Comparison of ENCODE assay signal across 8 cellular contexts in genomic region chr13:112885782-112886268, GRCh38.
DNase-seq lines count a peak whose midpoint lies in the region; ATAC-seq, FAIRE-seq and TF ChIP-seq lines count a peak whose summit lies in the region.

No MANE protein-coding gene starts in this region.

- H4K91ac ChIP-seq in H1 (replicated peaks; ENCODE audit: insufficient read length, low read length), result no peak overlapping the region

- peaks cover 0 to 17% (median 9%) of the 10 kb centered on the region in 4 experiments; a peak in 6 of 7 replicates for H3K4me1 ChIP-seq in H1 (replicated peaks in 1 of 4; ENCODE audit: control insufficient read depth in 3 of 4, insufficient read depth in 4 of 4, low read length in 3 of 4)

- H3K27ac Mint-ChIP-seq in mesothelial cell of epicardium, result peak overlapping the region; percentile 61

- H3K23ac ChIP-seq in H1 (ENCODE audit: insufficient read length), result no peak overlapping the region

- peak overlapping the region; percentile 60 for H3K4me3 Mint-ChIP-seq in mesothelial cell of epicardium

- H3K27me3 ChIP-seq in H1 (replicated peaks in 1 of 4; ENCODE audit: control insufficient read depth in 3 of 4, extremely low read depth in 1 of 4, insufficient read depth in 3 of 4, low read length in 3 of 4), result peaks cover 0 to 10% (median 5%) of the 10 kb centered on the region in 4 experiments; a peak in 6 of 7 replicates

- peak overlapping the region; percentile 17 to 44; a peak in 2 of 4 replicates for H3K4me2 ChIP-seq in H1 (ENCODE audit: insufficient read depth in 1 of 2, low read depth in 2 of 2, low read length in 2 of 2)

- no peak overlapping the region for H3K9ac ChIP-seq in H1 (replicated peaks in 1 of 4; ENCODE audit: extremely low read depth in 1 of 4, low read depth in 3 of 4, low read length in 3 of 4)

- CTCF ChIA-PET in H1 (lab: Charles Lee; ENCODE audit: partially characterized antibody), result interaction anchor here (0.7 to 5.6 kb wide), 13 partner anchors 7 to 1458 kb away, joined by 3 to 31 read pairs (median 3); no protein-coding TSS in a partner anchor

- no peak overlapping the region for H3K18ac ChIP-seq in H1 (ENCODE audit: extremely low read depth, low read length)

- no peak overlapping the region for H2BK120ac ChIP-seq in H1 (replicated peaks; ENCODE audit: low read depth, low read length)

- WGBS in H1 (ENCODE audit: extremely low coverage in 1 of 2, insufficient coverage in 1 of 2, insufficient read length in 1 of 2, insufficient replicate concordance in 2 of 2, low coverage in 1 of 2, low lambda C conversion rate in 2 of 2, missing lambda C conversion rate in 1 of 2), 2 experiments, result 35% methylated on average over 25 of the region's 25 CpGs; no CpG with 5 or more reads in 1 of the 2 experiments

- H2BK12ac ChIP-seq in H1 (ENCODE audit: low read depth, low read length), result no peak overlapping the region

- no peak for TF ChIP-seq EP300 in H1 (IDR thresholded peaks at IDR 0.05; ENCODE audit: borderline replicate concordance in 1 of 2, low read depth in 2 of 2, low read length in 2 of 2)

- no peaks in the 10 kb centered on the region for H3K23me2 ChIP-seq in H1 (ENCODE audit: low read depth, low read length)

- TF ChIP-seq POLR2A in H1 (IDR thresholded peaks at IDR 0.05; ENCODE audit: control extremely low read depth in 1 of 2, low read depth in 2 of 2, low read length in 2 of 2), result peak in 1 of 2 experiments; percentile 35; a peak in 1 of 3 replicates

- H4K20me1 ChIP-seq in H1 (replicated peaks in 1 of 2; ENCODE audit: control insufficient read depth in 1 of 2, insufficient read depth in 2 of 2, low read length in 2 of 2), result peaks cover 0 to 8% of the 10 kb centered on the region in 2 experiments

- peak overlapping the region in 1 of 4 experiments; percentile 9; a peak in 1 of 8 replicates for H3K4me3 ChIP-seq in H1 (ENCODE audit: extremely low read depth in 1 of 4, insufficient read depth in 2 of 4, low read depth in 3 of 4, low read length in 4 of 4)

- no peak overlapping the region for H2BK15ac ChIP-seq in H1 (ENCODE audit: low read length)

- TF ChIP-seq CTCF in H1 (IDR thresholded peaks at IDR 0.05; ENCODE audit: control extremely low read depth in 1 of 3, insufficient read depth in 1 of 3, low read depth in 1 of 3, low read length in 3 of 3) (0 out of 4 replicates have a peak, but pooled peaks of 1 of the 3 experiments have one; percentile 1), mesothelial cell of epicardium (IDR thresholded peaks at IDR 0.05; ENCODE audit: unreplicated experiment) (no peak)

- 0 out of 2 replicates have a peak overlapping the region, but pooled peaks have one; percentile 28 for H2BK5ac ChIP-seq in H1 (ENCODE audit: low read depth, low read length)

- no peaks in the 10 kb centered on the region for H3K79me1 ChIP-seq in H1 (ENCODE audit: low read depth, low read length)

- H3K27me3 Mint-ChIP-seq in mesothelial cell of epicardium (ENCODE audit: low read depth), result peaks cover 17% of the 10 kb centered on the region

- no peak overlapping the region for H3K4ac ChIP-seq in H1 (replicated peaks; ENCODE audit: insufficient read length, low read depth, low read length)

- POLR2A ChIA-PET in H1 (lab: Charles Lee; ENCODE audit: partially characterized antibody), result interaction anchor here (0.6 to 1.8 kb wide), 8 partner anchors 9 to 304 kb away, joined by 3 to 6 read pairs (median 4); no protein-coding TSS in a partner anchor

- H2AK5ac ChIP-seq in H1 (ENCODE audit: low read depth, low read length), result no peak overlapping the region

- ATAC-seq in GM19397 (IDR thresholded peaks at IDR 0.05; ENCODE audit: unreplicated experiment), result no peak

- H4K5ac ChIP-seq in H1 (ENCODE audit: insufficient read length, low read depth, low read length), result no peak overlapping the region

- FAIRE-seq in H1 (lab: Jason Lieb, UNC), result peak; percentile 50

- H4K8ac ChIP-seq in H1 (ENCODE audit: extremely low read depth, insufficient read depth, low read length), result no peak overlapping the region; the same call in 1 of the 2 replicates

- no peaks in the 10 kb centered on the region for H3K9me3 ChIP-seq in H1 (ENCODE audit: insufficient read depth in 2 of 2, low read depth in 1 of 2, low read length in 1 of 2)

- H3K4me1 Mint-ChIP-seq in mesothelial cell of epicardium, result peaks cover 4% of the 10 kb centered on the region

- no peak overlapping the region for H3K27ac ChIP-seq in H1 (ENCODE audit: low read depth, low read length)

- H2AFZ ChIP-seq in H1 (ENCODE audit: low read length), result no peak overlapping the region

- H3K36me3 Mint-ChIP-seq in mesothelial cell of epicardium, result no peaks in the 10 kb centered on the region

- no peaks in the 10 kb centered on the region for H3K79me2 ChIP-seq in H1 (ENCODE audit: control insufficient read depth in 1 of 2, insufficient read depth in 2 of 2, low read length in 2 of 2)

- H2BK20ac ChIP-seq in H1 (ENCODE audit: low read length), result no peak overlapping the region

- no peaks in the 10 kb centered on the region for H3K9me3 Mint-ChIP-seq in mesothelial cell of epicardium

- DNase-seq in EL, result peak; percentile 80
- peak; percentile 38 to 80 for DNase-seq in NCI-H524 (lab: John Stamatoyannopoulos, UW)
- DNase-seq in H1 (ENCODE audit: low read depth in 1 of 2, low spot score in 2 of 2), result peak; percentile 71 to 84
- peak; percentile 61 to 79 for DNase-seq in mesothelial cell of epicardium (ENCODE audit: low spot score in 2 of 2, unreplicated experiment in 2 of 2)
- DNase-seq in effector CD4-positive, alpha-beta T cell, result no peak
- DNase-seq in central memory CD4-positive, alpha-beta T cell, result no peak
- no peak for DNase-seq in cerebellum (ENCODE audit: low spot score)

- H3K14ac ChIP-seq in H1 (ENCODE audit: insufficient read length), result no peak overlapping the region

- no peak overlapping the region for H3K56ac ChIP-seq in H1 (replicated peaks; ENCODE audit: insufficient read length, low read depth, low read length)

- H3K36me3 ChIP-seq in H1 (ENCODE audit: control insufficient read depth in 2 of 4, insufficient read depth in 4 of 4, low read length in 3 of 4), result peaks cover 0 to 13% (median 4%) of the 10 kb centered on the region in 4 experiments; a peak in 4 of 8 replicates

- TF ChIP-seq RAD21 in H1 (IDR thresholded peaks at IDR 0.05 in 1 of 2, conservative IDR thresholded peaks at IDR 0.05 in 1 of 2; ENCODE audit: low read depth in 2 of 2, low read length in 2 of 2), result no peak

TF ChIP-seq in H1, 55 proteins besides CTCF, POLR2A, EP300 and RAD21 (continues in another document):
- TF ChIP-seq CBX5 (IDR thresholded peaks at IDR 0.05; ENCODE audit: low read depth, low read length) (no peak), TBP (IDR thresholded peaks at IDR 0.05; ENCODE audit: low read depth, low read length) (peak; percentile 71), EZH2 (IDR thresholded peaks at IDR 0.05; ENCODE audit: low read depth, low read length, severe bottlenecking) (no peak), BRCA1 (IDR thresholded peaks at IDR 0.05; ENCODE audit: low read depth, low read length) (no peak), CHD1 (IDR thresholded peaks at IDR 0.05; ENCODE audit: low read depth, low read length) (no peak), SP4 (IDR thresholded peaks at IDR 0.05; ENCODE audit: low read length) (no peak), SIN3A (conservative IDR thresholded peaks at IDR 0.05 in 1 of 2, IDR thresholded peaks at IDR 0.05 in 1 of 2; ENCODE audit: low read depth in 1 of 2, low read length in 2 of 2) (0 out of 4 replicates have a peak, but pooled peaks have one; percentile 23 to 65), KDM5A (IDR thresholded peaks at IDR 0.05; ENCODE audit: low read length) (no peak), SIRT6 (IDR thresholded peaks at IDR 0.05; ENCODE audit: low read length) (no peak), ATF2 (IDR thresholded peaks at IDR 0.05; ENCODE audit: low read length) (no peak), SRF (IDR thresholded peaks at IDR 0.05; ENCODE audit: low read depth, low read length) (no peak), SAP30 (IDR thresholded peaks at IDR 0.05; ENCODE audit: insufficient read depth, insufficient replicate concordance, low read length) (no peak), RXRA (IDR thresholded peaks at IDR 0.05; ENCODE audit: insufficient read depth, low read depth, low read length) (no peak), CREB1 (IDR thresholded peaks at IDR 0.05) (no peak; the same call in 1 of the 2 replicates), NANOG (IDR thresholded peaks at IDR 0.05; ENCODE audit: insufficient read depth, low read depth, low read length, poor library complexity, severe bottlenecking) (no peak), EGR1 (IDR thresholded peaks at IDR 0.05; ENCODE audit: borderline replicate concordance, low read depth, low read length) (no peak)
- TF ChIP-seq, protein P1, sequence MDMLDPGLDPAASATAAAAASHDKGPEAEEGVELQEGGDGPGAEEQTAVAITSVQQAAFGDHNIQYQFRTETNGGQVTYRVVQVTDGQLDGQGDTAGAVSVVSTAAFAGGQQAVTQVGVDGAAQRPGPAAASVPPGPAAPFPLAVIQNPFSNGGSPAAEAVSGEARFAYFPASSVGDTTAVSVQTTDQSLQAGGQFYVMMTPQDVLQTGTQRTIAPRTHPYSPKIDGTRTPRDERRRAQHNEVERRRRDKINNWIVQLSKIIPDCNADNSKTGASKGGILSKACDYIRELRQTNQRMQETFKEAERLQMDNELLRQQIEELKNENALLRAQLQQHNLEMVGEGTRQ (IDR thresholded peaks at IDR 0.05; ENCODE audit: low read length), result no peak
- TF ChIP-seq, protein P2, sequence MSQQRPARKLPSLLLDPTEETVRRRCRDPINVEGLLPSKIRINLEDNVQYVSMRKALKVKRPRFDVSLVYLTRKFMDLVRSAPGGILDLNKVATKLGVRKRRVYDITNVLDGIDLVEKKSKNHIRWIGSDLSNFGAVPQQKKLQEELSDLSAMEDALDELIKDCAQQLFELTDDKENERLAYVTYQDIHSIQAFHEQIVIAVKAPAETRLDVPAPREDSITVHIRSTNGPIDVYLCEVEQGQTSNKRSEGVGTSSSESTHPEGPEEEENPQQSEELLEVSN (IDR thresholded peaks at IDR 0.05), result peak; percentile 66; the same call in 1 of the 2 replicates

Comparison
In these comparisons a context has a peak if more than half of its experiments do, and no peak if none do; other contexts are left out.
1. DNase-seq: peak in EL (single experiment), NCI-H524 (2 of 2), H1 (2 of 2) and mesothelial cell of epicardium (2 of 2); none in effector CD4-positive, alpha-beta T cell (single experiment), central memory CD4-positive, alpha-beta T cell (single experiment) and cerebellum (single experiment).